Comparison of ENCODE assay signal across 12 cellular contexts in genomic region chr4:101807351-101807750, GRCh38. TPM values are rescaled to one million over a fixed set of nuclear protein-coding genes. Genes with fewer than 3 reads are reported as not detected.
DNase-seq lines count a peak whose midpoint lies in the region; ATAC-seq and TF ChIP-seq lines count a peak whose summit lies in the region.
"Had no signal": no experiment of that assay in that cellular context is flagged by ENCODE, and none has a peak within 500 bp of the region (broad histone marks: within the 10 kb centered on the region; RNA-seq: fewer than 3 reads in every experiment).

No MANE protein-coding gene starts in this region.

- H3K36me3 ChIP-seq in prostate gland = no peaks in the 10 kb centered on the region
- H3K36me3 ChIP-seq: ovary had no signal

- TF ChIP-seq CTCF in MCF 10A (IDR thresholded peaks at IDR 0.05; ENCODE audit: unreplicated experiment) (no peak), prostate gland (IDR thresholded peaks at IDR 0.05) (no peak)

- intact Hi-C loops in MCF 10A (cut with micrococcal nuclease) (no loop called here), prostate gland (cut with DNase I) (no loop called here)

- DNase-seq in Caki2 (ENCODE audit: low read depth) (peak; percentile 37), T-helper 17 cell (no peak), MCF 10A (ENCODE audit: unreplicated experiment) (no peak), foreskin melanocyte (no peak), prostate gland (ENCODE audit: low spot score) (no peak)
- DNase-seq in stimulated activated naive CD8-positive, alpha-beta T cell treated with anti-CD3 and anti-CD28 coated beads, Interleukin-15, amount 100 ng/mL, for 72 hours = no peak
- DNase-seq: activated naive CD4-positive, alpha-beta T cell; dorsolateral prefrontal cortex; NCI-H524 treated with DMSO at 0.1 percent for 48 hours; ovary had no signal

- ATAC-seq in GM21360 (IDR thresholded peaks at IDR 0.05; ENCODE audit: unreplicated experiment) = peak; percentile 40
- peak; percentile 44 for ATAC-seq in HG03045 (IDR thresholded peaks at IDR 0.05; ENCODE audit: unreplicated experiment)
- ATAC-seq in T-helper 17 cell = no peak
- ATAC-seq in stimulated activated naive CD8-positive, alpha-beta T cell treated with anti-CD3 and anti-CD28 coated beads, Interleukin-15, amount 100 ng/mL, for 72 hours = no peak

- in situ Hi-C loops in Caki2 (cut with HindIII; ENCODE audit: low pct_unique_long_range_greater_than_20kb, low sequenced_read_pairs) = no loop called here

- H3K9me3 ChIP-seq in T-helper 17 cell (ENCODE audit: control insufficient read depth, low read length, poor library complexity, severe bottlenecking) (no peaks in the 10 kb centered on the region), prostate gland (no peaks in the 10 kb centered on the region)
- H3K9me3 ChIP-seq: ovary had no signal

- peaks cover 3% of the 10 kb centered on the region for H3K27me3 Mint-ChIP-seq in T-helper 17 cell
- H3K27me3 Mint-ChIP-seq in MCF 10A (ENCODE audit: insufficient read depth, unreplicated experiment) = no peaks in the 10 kb centered on the region
- H3K27me3 Mint-ChIP-seq in stimulated activated naive CD8-positive, alpha-beta T cell treated with anti-CD3 and anti-CD28 coated beads, Interleukin-15, amount 100 ng/mL, for 72 hours = no peaks in the 10 kb centered on the region

- WGBS in prostate gland = 79% methylated on average over 2 of the region's 2 CpGs

- POLR2A ChIA-PET in MCF 10A (lab: Yijun Ruan, JAX) = no interaction called here

- no peak overlapping the region for H3K4me3 Mint-ChIP-seq in T-helper 17 cell
- no peak overlapping the region for H3K4me3 Mint-ChIP-seq in MCF 10A (ENCODE audit: unreplicated experiment)
- no peak overlapping the region for H3K4me3 Mint-ChIP-seq in stimulated activated naive CD8-positive, alpha-beta T cell treated with anti-CD3 and anti-CD28 coated beads, Interleukin-15, amount 100 ng/mL, for 72 hours

- H3K4me1 ChIP-seq in prostate gland (replicated peaks) = no peaks in the 10 kb centered on the region

- no peaks in the 10 kb centered on the region for H3K9me3 Mint-ChIP-seq in MCF 10A (ENCODE audit: unreplicated experiment)
- no peaks in the 10 kb centered on the region for H3K9me3 Mint-ChIP-seq in stimulated activated naive CD8-positive, alpha-beta T cell treated with anti-CD3 and anti-CD28 coated beads, Interleukin-15, amount 100 ng/mL, for 72 hours

- H3K27me3 ChIP-seq in prostate gland (replicated peaks; ENCODE audit: insufficient read depth) = no peaks in the 10 kb centered on the region
- H3K27me3 ChIP-seq: dorsolateral prefrontal cortex, ovary had no signal

- CTCF ChIA-PET in MCF 10A (lab: Yijun Ruan, JAX) = interaction anchor here (0.7 to 0.9 kb wide), 2 partner anchors 16 to 1369 kb away, joined by 3 read pairs; no protein-coding TSS in a partner anchor

- H3K4me1 Mint-ChIP-seq in T-helper 17 cell = peaks cover 2% of the 10 kb centered on the region
- H3K4me1 Mint-ChIP-seq in MCF 10A (ENCODE audit: insufficient read depth, unreplicated experiment) = no peaks in the 10 kb centered on the region
- no peaks in the 10 kb centered on the region for H3K4me1 Mint-ChIP-seq in stimulated activated naive CD8-positive, alpha-beta T cell treated with anti-CD3 and anti-CD28 coated beads, Interleukin-15, amount 100 ng/mL, for 72 hours

- H3K27ac ChIP-seq in prostate gland = no peak overlapping the region
- H3K27ac ChIP-seq: dorsolateral prefrontal cortex, ovary had no signal

- no peak for TF ChIP-seq POLR2A in prostate gland (IDR thresholded peaks at IDR 0.05)

- H3K36me3 Mint-ChIP-seq in T-helper 17 cell (ENCODE audit: low read depth) (peaks cover 2% of the 10 kb centered on the region), MCF 10A (ENCODE audit: insufficient read depth, unreplicated experiment) (no peaks in the 10 kb centered on the region)

- H3K27ac Mint-ChIP-seq in T-helper 17 cell (peak overlapping the region; percentile 32), MCF 10A (ENCODE audit: low read depth, unreplicated experiment) (no peak overlapping the region)
- H3K27ac Mint-ChIP-seq in stimulated activated naive CD8-positive, alpha-beta T cell treated with anti-CD3 and anti-CD28 coated beads, Interleukin-15, amount 100 ng/mL, for 72 hours = no peak overlapping the region

- BruUV-seq in MCF 10A (replicated peaks; lab: Mats Ljungman, UMichigan) = no TSS peak

- H3K4me3 ChIP-seq in prostate gland = no peak overlapping the region
- H3K4me3 ChIP-seq: dorsolateral prefrontal cortex, ovary had no signal

RNA-seq across cellular contexts. Expression of gene BANK1, which starts 16.8 kb away (rescaled TPM):
- 0.90 and 1.1 TPM in 2 replicates for total RNA-seq in Caki2 (2014; rRNA removed; shearing (Covaris generic); ENCODE audit: low replicate concordance)
- total RNA-seq in T-helper 17 cell (10 to 100 TPM in 1 of 2 donors, 1 to 10 TPM in 1; 2.8 to 11.9 TPM), MCF 10A (2022) (not detected in 2 replicates), prostate gland (10 to 100 TPM in 1 of 2 donors, 1 to 10 TPM in 1; 3.3 to 10.3 TPM)

Comparison
In these comparisons a context has a peak if more than half of its experiments do, and no peak if none do; other contexts are left out.
1. ATAC-seq: peak in GM21360 (single experiment) and HG03045 (single experiment); none in T-helper 17 cell (single experiment) and stimulated activated naive CD8-positive, alpha-beta T cell treated with anti-CD3 and anti-CD28 coated beads, Interleukin-15, amount 100 ng/mL, for 72 hours (single experiment).